Comparison of ENCODE assay signal across 8 cellular contexts in genomic region chr19:57362419-57362818, GRCh38. TPM values are rescaled to one million over a fixed set of nuclear protein-coding genes. Genes with fewer than 3 reads are reported as not detected.
A peak's percentile ranks its signal among the peaks of the same experiment; 100 is the strongest.
DNase-seq lines count a peak whose midpoint lies in the region; ATAC-seq and TF ChIP-seq lines count a peak whose summit lies in the region.

No MANE protein-coding gene starts in this region.

- TF ChIP-seq CTCF in A673 (conservative IDR thresholded peaks at IDR 0.05; ENCODE audit: low read depth, low read length) (no peak), choroid plexus epithelial cell (conservative IDR thresholded peaks at IDR 0.05; ENCODE audit: low read depth, low read length) (no peak)

- H3K27me3 ChIP-seq in A673 (replicated peaks; ENCODE audit: insufficient read depth, low read depth, low read length, poor library complexity) = no peaks in the 10 kb centered on the region
- H3K27me3 ChIP-seq in Karpas-422 (ENCODE audit: low read length) = no peaks in the 10 kb centered on the region
- H3K27me3 ChIP-seq in muscle layer of duodenum (ENCODE audit: low read depth, low read length) = no peaks in the 10 kb centered on the region

- CTCF ChIA-PET in A673 (lab: Charles Lee) = interaction anchor here (1.7 kb wide), 1 partner anchor 27 kb away, joined by 4 read pairs; the partner anchor contains the start of gene ZNF548

- POLR2A ChIA-PET in A673 (lab: Charles Lee; ENCODE audit: low non-redundant PET) = no interaction called here

- no peak overlapping the region for H3K9ac ChIP-seq in Karpas-422 (ENCODE audit: low read length)

- peak overlapping the region; percentile 68; the same call in 1 of the 2 replicates for H2AFZ ChIP-seq in Karpas-422 (ENCODE audit: low read length)

- H3K4me2 ChIP-seq in Karpas-422 (ENCODE audit: low read depth, low read length, poor library complexity, severe bottlenecking) = peak overlapping the region; percentile 80

- peaks cover 8% of the 10 kb centered on the region for H3K36me3 ChIP-seq in A673 (ENCODE audit: insufficient read depth, low read length, poor library complexity, severe bottlenecking)
- peaks cover 26% of the 10 kb centered on the region for H3K36me3 ChIP-seq in Karpas-422 (ENCODE audit: insufficient read depth, low read length)
- H3K36me3 ChIP-seq in muscle layer of duodenum (ENCODE audit: control insufficient read depth in 1 of 2, insufficient read depth in 2 of 2, low read length in 2 of 2) = peaks cover 6 to 17% of the 10 kb centered on the region in 2 donors

- peak overlapping the region; percentile 73 for H3K4me3 ChIP-seq in A673 (ENCODE audit: low read depth, low read length, poor library complexity, severe bottlenecking)
- peak overlapping the region; percentile 76 for H3K4me3 ChIP-seq in Karpas-422 (ENCODE audit: low read length)
- peak overlapping the region; percentile 71 for H3K4me3 ChIP-seq in choroid plexus epithelial cell (ENCODE audit: low read depth, low read length)
- H3K4me3 ChIP-seq in muscle layer of duodenum (ENCODE audit: low read depth in 1 of 2, low read length in 2 of 2) = peak overlapping the region; percentile 70 to 80

- H3K79me2 ChIP-seq in Karpas-422 (ENCODE audit: low read length) = peaks cover 31% of the 10 kb centered on the region

- peak overlapping the region; percentile 83 for H3K27ac ChIP-seq in A673 (ENCODE audit: low read depth, low read length, poor library complexity, severe bottlenecking)
- no peak overlapping the region for H3K27ac ChIP-seq in Karpas-422 (ENCODE audit: low read length)
- H3K27ac ChIP-seq in muscle layer of duodenum (ENCODE audit: low read length) = peak overlapping the region; percentile 92

- DNase-seq in A673 (ENCODE audit: low spot score) = no peak
- DNase-seq in Karpas-422 = no peak
- DNase-seq in choroid plexus epithelial cell (ENCODE audit: low read depth) = peak; percentile 4
- DNase-seq in NCI-H345 (lab: John Stamatoyannopoulos, UW) = no peak
- DNase-seq in AG20443 (ENCODE audit: low spot score) = no peak
- DNase-seq in medulla oblongata (ENCODE audit: extremely low spot score) = no peak

- no peaks in the 10 kb centered on the region for H3K4me1 ChIP-seq in A673 (ENCODE audit: insufficient read depth, low read length, poor library complexity, severe bottlenecking)
- peaks cover 16% of the 10 kb centered on the region for H3K4me1 ChIP-seq in Karpas-422 (ENCODE audit: low read length)
- H3K4me1 ChIP-seq in muscle layer of duodenum (ENCODE audit: control insufficient read depth in 1 of 2, insufficient read depth in 2 of 2, low read length in 2 of 2) = peaks cover 0 to 10% of the 10 kb centered on the region in 2 donors

- intact Hi-C loops in A673 (cut with micrococcal nuclease; ENCODE audit: unreplicated experiment) = loop anchor here (2.0 kb wide), 1 partner anchor 26 kb away; the partner anchor contains the start of gene ZNF548

- ATAC-seq in GM19351 (IDR thresholded peaks at IDR 0.05; ENCODE audit: unreplicated experiment) = no peak

- no TSS peak for BruUV-seq in A673 (replicated peaks; lab: Mats Ljungman, UMichigan)

- no peaks in the 10 kb centered on the region for H4K20me1 ChIP-seq in Karpas-422 (ENCODE audit: insufficient read depth, low read depth, low read length)

- no peaks in the 10 kb centered on the region for H3K9me2 ChIP-seq in Karpas-422 (replicated peaks; ENCODE audit: insufficient read depth, low read length)

- H3K9me3 ChIP-seq in A673 (ENCODE audit: low read depth, low read length, poor library complexity, severe bottlenecking) (peaks cover 4% of the 10 kb centered on the region), Karpas-422 (ENCODE audit: low read length) (peaks cover 4% of the 10 kb centered on the region), muscle layer of duodenum (ENCODE audit: control insufficient read depth in 1 of 2, low read length in 2 of 2) (peaks cover 13 to 21% of the 10 kb centered on the region in 2 donors)

RNA-seq across cellular contexts. Expression of gene TRAPPC2B, which starts 0.9 kb away (rescaled TPM):
- total RNA-seq in A673 (2021) = 16.8 and 18.7 TPM in 2 replicates
- total RNA-seq in Karpas-422 (2014; rRNA removed; shearing (Covaris generic); ENCODE audit: low replicate concordance) = 19.5 and 30.0 TPM in 2 replicates

RNA-seq across cellular contexts. Expression of gene ZNF547, which starts 0.9 kb away (rescaled TPM):
- total RNA-seq in A673 (2021) = 5.0 and 6.1 TPM in 2 replicates
- 3.1 and 6.5 TPM in 2 replicates for total RNA-seq in Karpas-422 (2014; rRNA removed; shearing (Covaris generic); ENCODE audit: low replicate concordance)

RNA-seq across cellular contexts. Expression of gene ZNF304, which starts 11.3 kb away (rescaled TPM):
- total RNA-seq in A673 (2021) = 10.2 and 11.0 TPM in 2 replicates
- total RNA-seq in Karpas-422 (2014; rRNA removed; shearing (Covaris generic); ENCODE audit: low replicate concordance) = 6.9 and 10.0 TPM in 2 replicates

RNA-seq across cellular contexts. Expression of gene ZNF548, which starts 27.2 kb away (rescaled TPM):
- 16.9 TPM in 2 replicates for total RNA-seq in A673 (2021)
- total RNA-seq in Karpas-422 (2014; rRNA removed; shearing (Covaris generic); ENCODE audit: low replicate concordance) = 37.3 and 40.4 TPM in 2 replicates

RNA-seq across cellular contexts. Expression of gene ZNF543, which starts 42.1 kb away (rescaled TPM):
- total RNA-seq in A673 (2021) = 10.1 and 10.6 TPM in 2 replicates
- total RNA-seq in Karpas-422 (2014; rRNA removed; shearing (Covaris generic); ENCODE audit: low replicate concordance) = 19.8 and 21.6 TPM in 2 replicates
